Comparison of ENCODE assay signal across 1 cellular context in the genomic region with DNA sequence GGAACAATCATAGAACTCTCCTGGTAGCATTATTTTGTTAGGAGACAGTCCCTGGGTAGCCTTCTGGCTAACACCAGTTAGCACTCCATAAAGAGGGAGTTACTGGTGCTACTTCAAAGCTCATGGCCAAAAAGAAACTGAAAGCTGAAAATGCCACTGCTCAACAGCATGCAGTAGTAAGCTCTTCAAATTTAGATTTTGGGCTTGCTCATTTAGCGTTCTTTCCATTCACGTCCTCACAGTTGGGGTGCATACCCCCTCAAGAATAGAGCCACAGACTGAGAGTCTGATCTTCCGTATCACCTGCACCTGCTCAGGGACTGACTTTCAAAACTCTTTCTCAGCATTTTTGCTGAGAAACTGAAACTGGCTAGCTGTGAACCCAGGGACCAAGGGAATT.
TF ChIP-seq lines count a peak whose summit lies in the region.

No MANE protein-coding gene starts in this region.

TF ChIP-seq in SK-N-SH, 30 proteins besides CTCF, POLR2A, EP300 and RAD21 (continued from another document):
- TF ChIP-seq, protein P1, sequence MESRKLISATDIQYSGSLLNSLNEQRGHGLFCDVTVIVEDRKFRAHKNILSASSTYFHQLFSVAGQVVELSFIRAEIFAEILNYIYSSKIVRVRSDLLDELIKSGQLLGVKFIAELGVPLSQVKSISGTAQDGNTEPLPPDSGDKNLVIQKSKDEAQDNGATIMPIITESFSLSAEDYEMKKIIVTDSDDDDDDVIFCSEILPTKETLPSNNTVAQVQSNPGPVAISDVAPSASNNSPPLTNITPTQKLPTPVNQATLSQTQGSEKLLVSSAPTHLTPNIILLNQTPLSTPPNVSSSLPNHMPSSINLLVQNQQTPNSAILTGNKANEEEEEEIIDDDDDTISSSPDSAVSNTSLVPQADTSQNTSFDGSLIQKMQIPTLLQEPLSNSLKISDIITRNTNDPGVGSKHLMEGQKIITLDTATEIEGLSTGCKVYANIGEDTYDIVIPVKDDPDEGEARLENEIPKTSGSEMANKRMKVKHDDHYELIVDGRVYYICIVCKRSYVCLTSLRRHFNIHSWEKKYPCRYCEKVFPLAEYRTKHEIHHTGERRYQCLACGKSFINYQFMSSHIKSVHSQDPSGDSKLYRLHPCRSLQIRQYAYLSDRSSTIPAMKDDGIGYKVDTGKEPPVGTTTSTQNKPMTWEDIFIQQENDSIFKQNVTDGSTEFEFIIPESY (IDR thresholded peaks at IDR 0.05; ENCODE audit: borderline replicate concordance, low read depth): no peak
- TF ChIP-seq, protein P2, sequence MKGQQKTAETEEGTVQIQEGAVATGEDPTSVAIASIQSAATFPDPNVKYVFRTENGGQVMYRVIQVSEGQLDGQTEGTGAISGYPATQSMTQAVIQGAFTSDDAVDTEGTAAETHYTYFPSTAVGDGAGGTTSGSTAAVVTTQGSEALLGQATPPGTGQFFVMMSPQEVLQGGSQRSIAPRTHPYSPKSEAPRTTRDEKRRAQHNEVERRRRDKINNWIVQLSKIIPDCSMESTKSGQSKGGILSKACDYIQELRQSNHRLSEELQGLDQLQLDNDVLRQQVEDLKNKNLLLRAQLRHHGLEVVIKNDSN (IDR thresholded peaks at IDR 0.05; ENCODE audit: borderline replicate concordance, low read depth): no peak
- TF ChIP-seq ELF1 (IDR thresholded peaks at IDR 0.05): no peak
- TF ChIP-seq GATA2 (CRISPR knock-in tag; IDR thresholded peaks at IDR 0.05): no peak
- TF ChIP-seq RFX5 (IDR thresholded peaks at IDR 0.05; ENCODE audit: low read length): no peak
- no peak for TF ChIP-seq NFIC (IDR thresholded peaks at IDR 0.05; ENCODE audit: borderline replicate concordance)
- no peak for TF ChIP-seq EZH2phosphoT487 (IDR thresholded peaks at IDR 0.05; ENCODE audit: borderline replicate concordance, low read depth)
